10 cellular contexts compared by ENCODE assay signal in genomic region chr10:14749051-14749809, GRCh38. TPM values are rescaled to one million over a fixed set of nuclear protein-coding genes. Genes with fewer than 3 reads are reported as not detected.
DNase-seq lines count a peak whose midpoint lies in the region; ATAC-seq and TF ChIP-seq lines count a peak whose summit lies in the region.
"Had no signal": no experiment of that assay in that cellular context is flagged by ENCODE, and none has a peak within 500 bp of the region (broad histone marks: within the 10 kb centered on the region; RNA-seq: fewer than 3 reads in every experiment).

No MANE protein-coding gene starts in this region.

- H3K36me3 Mint-ChIP-seq in activated CD8-positive, alpha-beta T cell treated with anti-CD3 and anti-CD28 coated beads, Interleukin-2, amount 10 ng/mL, durations not matched to agents 7 days and 5 days (ENCODE audit: low read depth), result peaks cover 9% of the 10 kb centered on the region
- H3K36me3 Mint-ChIP-seq: activated naive CD4-positive, alpha-beta T cell treated with anti-CD3 and anti-CD28 coated beads, Interleukin-2, amount 50 U/mL, for 24 hours had no signal

- no peak overlapping the region for H4K91ac ChIP-seq in IMR-90 (ENCODE audit: insufficient read depth, low read depth, low read length)

- H3K79me1 ChIP-seq in IMR-90 (ENCODE audit: low read depth in 1 of 2, low read length in 2 of 2), result no peaks in the 10 kb centered on the region

- H3K4me1 ChIP-seq in IMR-90 (ENCODE audit: control insufficient read depth, insufficient read depth, low read length), result peaks cover 4% of the 10 kb centered on the region; the same call in 1 of the 2 replicates
- H3K4me1 ChIP-seq in right lobe of liver, result peaks cover 0 to 22% (median 9%) of the 10 kb centered on the region in 4 donors
- peaks cover 8 to 37% (median 36%) of the 10 kb centered on the region in 4 donors for H3K4me1 ChIP-seq in tibial artery
- H3K4me1 ChIP-seq in PC-3 (ENCODE audit: insufficient read depth, low read length), result no peaks in the 10 kb centered on the region

- H3K9me3 Mint-ChIP-seq in activated CD8-positive, alpha-beta T cell treated with anti-CD3 and anti-CD28 coated beads, Interleukin-2, amount 10 ng/mL, durations not matched to agents 7 days and 5 days (ENCODE audit: insufficient read depth), result no peaks in the 10 kb centered on the region
- H3K9me3 Mint-ChIP-seq: activated naive CD4-positive, alpha-beta T cell treated with anti-CD3 and anti-CD28 coated beads, Interleukin-2, amount 50 U/mL, for 24 hours had no signal

- H3K14ac ChIP-seq in IMR-90 (replicated peaks; ENCODE audit: low read depth, low read length), result no peak overlapping the region

- intact Hi-C loops in IMR-90 (cut with micrococcal nuclease) (no loop called here), right lobe of liver (cut with DNase I) (no loop called here), tibial artery (cut with DNase I; ENCODE audit: low total_unique reads) (no loop called here), PC-3 (cut with micrococcal nuclease) (no loop called here)

- 0 out of 2 replicates have a peak, but pooled peaks cover 4% of the 10 kb centered on the region for H3K9me1 ChIP-seq in IMR-90 (ENCODE audit: insufficient read depth, low read length)

- in situ Hi-C loops in IMR-90 (cut with MboI; ENCODE audit: low sequenced_read_pairs), result no loop called here

- H3K4me2 ChIP-seq in IMR-90 (ENCODE audit: low read depth, low read length) (no peak overlapping the region), PC-3 (ENCODE audit: low read length) (no peak overlapping the region)

- H2AFZ ChIP-seq in IMR-90 (replicated peaks; ENCODE audit: low read length, poor library complexity) (no peak overlapping the region), PC-3 (ENCODE audit: low read length) (no peak overlapping the region)

- no peak overlapping the region for H2AK5ac ChIP-seq in IMR-90 (ENCODE audit: low read depth, low read length)

- H3K9me2 ChIP-seq in PC-3 (replicated peaks; ENCODE audit: low read length), result no peaks in the 10 kb centered on the region

- DNase-seq in IMR-90 (no peak), astrocyte of the hippocampus (ENCODE audit: low read depth, low spot score) (peak; percentile 4), right lobe of liver (peak; percentile 61 to 70 (median 69)), tibial artery (no peak), PC-3 (no peak)
- no peak for DNase-seq in stimulated activated CD4-positive, alpha-beta T cell treated with anti-CD3 and anti-CD28 coated beads, Interleukin-15, amount 100 ng/mL, for 24 hours
- DNase-seq in activated CD8-positive, alpha-beta T cell treated with anti-CD3 and anti-CD28 coated beads, Interleukin-2, amount 10 ng/mL, durations not matched to agents 7 days and 5 days, result no peak
- DNase-seq: Kasumi-1 had no signal

- H3K4ac ChIP-seq in IMR-90 (ENCODE audit: low read depth, low read length), result peak overlapping the region; percentile 18; the same call in 1 of the 2 replicates

- no peak overlapping the region for H3K4me3 ChIP-seq in IMR-90 (ENCODE audit: insufficient read depth, low read depth, low read length)
- no peak overlapping the region for H3K4me3 ChIP-seq in right lobe of liver
- no peak overlapping the region for H3K4me3 ChIP-seq in tibial artery
- no peak overlapping the region for H3K4me3 ChIP-seq in PC-3 (ENCODE audit: low read length)

- H2BK20ac ChIP-seq in IMR-90 (ENCODE audit: low read depth, low read length), result no peak overlapping the region

- H3K4me3 Mint-ChIP-seq in activated CD8-positive, alpha-beta T cell treated with anti-CD3 and anti-CD28 coated beads, Interleukin-2, amount 10 ng/mL, durations not matched to agents 7 days and 5 days, result no peak overlapping the region
- H3K4me3 Mint-ChIP-seq: activated naive CD4-positive, alpha-beta T cell treated with anti-CD3 and anti-CD28 coated beads, Interleukin-2, amount 50 U/mL, for 24 hours had no signal

- no peak overlapping the region for H2AK9ac ChIP-seq in IMR-90 (replicated peaks; ENCODE audit: low read depth, low read length, poor library complexity)

- H2BK15ac ChIP-seq in IMR-90 (ENCODE audit: low read depth, low read length), result no peak overlapping the region

- TF ChIP-seq CTCF in IMR-90 (conservative IDR thresholded peaks at IDR 0.05; ENCODE audit: low read depth, low read length), result no peak
- TF ChIP-seq CTCF in right lobe of liver (IDR thresholded peaks at IDR 0.05), result no peak
- TF ChIP-seq CTCF in tibial artery (IDR thresholded peaks at IDR 0.05), result no peak
- no peak for TF ChIP-seq CTCF in PC-3 (conservative IDR thresholded peaks at IDR 0.05; ENCODE audit: low read depth, low read length)

- H3K27ac Mint-ChIP-seq in activated CD8-positive, alpha-beta T cell treated with anti-CD3 and anti-CD28 coated beads, Interleukin-2, amount 10 ng/mL, durations not matched to agents 7 days and 5 days, result no peak overlapping the region
- H3K27ac Mint-ChIP-seq: activated naive CD4-positive, alpha-beta T cell treated with anti-CD3 and anti-CD28 coated beads, Interleukin-2, amount 50 U/mL, for 24 hours had no signal

- H3K9me3 ChIP-seq in IMR-90 (ENCODE audit: control insufficient read depth, insufficient read depth, low read length), result no peaks in the 10 kb centered on the region
- no peaks in the 10 kb centered on the region for H3K9me3 ChIP-seq in right lobe of liver
- H3K9me3 ChIP-seq in tibial artery, result no peaks in the 10 kb centered on the region
- H3K9me3 ChIP-seq in PC-3 (ENCODE audit: low read length), result no peaks in the 10 kb centered on the region

- H3K27me3 Mint-ChIP-seq in activated CD8-positive, alpha-beta T cell treated with anti-CD3 and anti-CD28 coated beads, Interleukin-2, amount 10 ng/mL, durations not matched to agents 7 days and 5 days (ENCODE audit: low read depth), result no peaks in the 10 kb centered on the region
- H3K27me3 Mint-ChIP-seq: activated naive CD4-positive, alpha-beta T cell treated with anti-CD3 and anti-CD28 coated beads, Interleukin-2, amount 50 U/mL, for 24 hours had no signal

- ATAC-seq in IMR-90 (ENCODE audit: low read depth), result no peak
- peak; percentile 63 to 77 (median 72) for ATAC-seq in right lobe of liver
- ATAC-seq in activated CD8-positive, alpha-beta T cell treated with anti-CD3 and anti-CD28 coated beads, Interleukin-2, amount 10 ng/mL, durations not matched to agents 7 days and 5 days, result no peak
- no peak for ATAC-seq in PC-3

- no peak overlapping the region for H3K23ac ChIP-seq in IMR-90 (ENCODE audit: low read depth, low read length)

- CTCF ChIA-PET in IMR-90 (lab: Yijun Ruan, JAX) (no interaction called here), PC-3 (lab: Charles Lee) (no interaction called here)
- CTCF ChIA-PET in activated CD8-positive, alpha-beta T cell treated with anti-CD3 and anti-CD28 coated beads, Interleukin-2, amount 10 ng/mL, durations not matched to agents 7 days and 5 days (lab: Charles Lee), result no interaction called here

- H3K18ac ChIP-seq in IMR-90 (ENCODE audit: low read depth, low read length), result no peak overlapping the region

- H4K8ac ChIP-seq in IMR-90 (ENCODE audit: low read depth in 2 of 2, low read length in 2 of 2), result no peak overlapping the region; a peak in 1 of 4 replicates

- H3K9ac ChIP-seq in IMR-90 (ENCODE audit: low read depth, low read length), result no peak overlapping the region
- H3K9ac ChIP-seq in PC-3 (ENCODE audit: low read length), result no peak overlapping the region

- TF ChIP-seq POLR2A in IMR-90 (IDR thresholded peaks at IDR 0.05; ENCODE audit: low read depth, low read length) (no peak), right lobe of liver (IDR thresholded peaks at IDR 0.05) (no peak)

- no peaks in the 10 kb centered on the region for H3F3A ChIP-seq in PC-3 (ENCODE audit: low read length, unreplicated experiment)

- no peaks in the 10 kb centered on the region for H3K27me3 ChIP-seq in IMR-90 (ENCODE audit: control insufficient read depth, insufficient read depth, low read length)
- no peaks in the 10 kb centered on the region for H3K27me3 ChIP-seq in right lobe of liver
- no peaks in the 10 kb centered on the region for H3K27me3 ChIP-seq in tibial artery
- H3K27me3 ChIP-seq in PC-3 (ENCODE audit: low read length), result no peaks in the 10 kb centered on the region

- H3K27ac ChIP-seq in IMR-90 (ENCODE audit: insufficient read depth, low read length) (no peak overlapping the region), right lobe of liver (peak overlapping the region in 2 of 3 donors; percentile 41 to 52), tibial artery (peak overlapping the region; percentile 72 to 76), PC-3 (ENCODE audit: low read length) (no peak overlapping the region)
- H3K27ac ChIP-seq: VCaP had no signal

- H2BK5ac ChIP-seq in IMR-90 (ENCODE audit: low read depth, low read length, poor library complexity, severe bottlenecking), result no peak overlapping the region

- no peak for TF ChIP-seq RAD21 in IMR-90 (IDR thresholded peaks at IDR 0.05; ENCODE audit: low read length)

- dilution Hi-C loops in IMR-90 (cut with HindIII; ENCODE audit: low sequenced_read_pairs, unreplicated experiment), result no loop called here

- H4K5ac ChIP-seq in IMR-90 (ENCODE audit: low read depth, low read length), result no peak overlapping the region

- no TSS peak for BruUV-seq in IMR-90 (replicated peaks; lab: Mats Ljungman, UMichigan)
- no TSS peak for BruUV-seq in PC-3 (replicated peaks; lab: Mats Ljungman, UMichigan)

- H3K79me2 ChIP-seq in PC-3 (ENCODE audit: low read length), result no peaks in the 10 kb centered on the region

- POLR2A ChIA-PET in IMR-90 (lab: Charles Lee; ENCODE audit: unreplicated experiment), result no interaction called here
- POLR2A ChIA-PET in activated CD8-positive, alpha-beta T cell treated with anti-CD3 and anti-CD28 coated beads, Interleukin-2, amount 10 ng/mL, durations not matched to agents 7 days and 5 days (lab: Charles Lee), result interaction anchor here (0.5 to 0.9 kb wide), 2 partner anchors 564 to 945 kb away, joined by 3 read pairs; no protein-coding TSS in a partner anchor
- POLR2A ChIA-PET in PC-3 (lab: Charles Lee; ENCODE audit: unreplicated experiment), result no interaction called here

- H3K56ac ChIP-seq in IMR-90 (ENCODE audit: extremely low read depth, insufficient read depth, low read length), result no peak overlapping the region

- H4K20me1 ChIP-seq in IMR-90 (ENCODE audit: insufficient read depth, low read length) (no peaks in the 10 kb centered on the region), PC-3 (ENCODE audit: low read length) (no peaks in the 10 kb centered on the region)

- H3K36me3 ChIP-seq in IMR-90 (ENCODE audit: control insufficient read depth, insufficient read depth, low read length) (no peaks in the 10 kb centered on the region), right lobe of liver (no peaks in the 10 kb centered on the region), tibial artery (no peaks in the 10 kb centered on the region), PC-3 (ENCODE audit: low read depth, low read length) (no peaks in the 10 kb centered on the region)

- no peaks in the 10 kb centered on the region for H3K4me1 Mint-ChIP-seq in activated CD8-positive, alpha-beta T cell treated with anti-CD3 and anti-CD28 coated beads, Interleukin-2, amount 10 ng/mL, durations not matched to agents 7 days and 5 days (ENCODE audit: low read depth)

- WGBS in IMR-90 (ENCODE audit: extremely low coverage in 2 of 2, insufficient read length in 1 of 2), 2 experiments, result 0% methylated on average over 1 of the region's 11 CpGs; no CpG with 5 or more reads in 1 of the 2 experiments
- WGBS in right lobe of liver (ENCODE audit: insufficient coverage, low coverage, low lambda C conversion rate, missing lambda C conversion rate), result 28% methylated on average over 10 of the region's 11 CpGs

- H2BK120ac ChIP-seq in IMR-90 (ENCODE audit: low read depth, low read length), result no peak overlapping the region

RNA-seq across cellular contexts. Expression of gene FAM107B, which starts 25.5 kb away (rescaled TPM):
- total RNA-seq in IMR-90 (2012; rRNA removed), result 27.1 and 46.4 TPM in 2 replicates
- polyA plus RNA-seq in IMR-90 (2012; rRNA removed), result 19.1 and 26.4 TPM in 2 replicates
- 3.5 and 6.9 TPM in 2 replicates for polyA plus RNA-seq in IMR-90 (2012; cell fraction: cytosol; rRNA removed)
- polyA plus RNA-seq in IMR-90 (2012; cell fraction: nucleus; rRNA removed; ENCODE audit: low replicate concordance), result 3.2 and 19.8 TPM in 2 replicates
- 100 to 1,000 TPM in 2 of 6 experiments, 10 to 100 TPM in 4; 58.6 to 116 (median 68.7) TPM for total RNA-seq in right lobe of liver
- total RNA-seq in activated CD8-positive, alpha-beta T cell treated with anti-CD3 and anti-CD28 coated beads, Interleukin-2, amount 10 ng/mL, durations not matched to agents 7 days and 5 days, result 100 to 1,000 TPM; 130 to 135 TPM
- 33.5 and 36.6 TPM in 2 replicates for total RNA-seq in PC-3 (2014; rRNA removed)

Comparison
In these comparisons a context has a peak if more than half of its experiments do, and no peak if none do; other contexts are left out.
1. ATAC-seq: peak in right lobe of liver (4 of 4); none in IMR-90 (single experiment), activated CD8-positive, alpha-beta T cell treated with anti-CD3 and anti-CD28 coated beads, Interleukin-2, amount 10 ng/mL, durations not matched to agents 7 days and 5 days (single experiment) and PC-3 (single experiment).
2. DNase-seq: peak in astrocyte of the hippocampus (single experiment) and right lobe of liver (3 of 3); none in IMR-90 (single experiment), tibial artery (0 of 2), stimulated activated CD4-positive, alpha-beta T cell treated with anti-CD3 and anti-CD28 coated beads, Interleukin-15, amount 100 ng/mL, for 24 hours (single experiment), activated CD8-positive, alpha-beta T cell treated with anti-CD3 and anti-CD28 coated beads, Interleukin-2, amount 10 ng/mL, durations not matched to agents 7 days and 5 days (single experiment) and PC-3 (single experiment).
3. H3K27ac ChIP-seq: peak in right lobe of liver (2 of 3) and tibial artery (2 of 2); none in IMR-90 (single experiment) and PC-3 (single experiment).